In genomic region chr19:36160821-36161596, GRCh38 we compare ENCODE assay signal across 1 cellular context.
TF ChIP-seq lines count a peak whose summit lies in the region.

No MANE protein-coding gene starts in this region.

TF ChIP-seq in WTC11, 78 proteins besides CTCF, POLR2A, EP300 and RAD21 (continued from another document):
- TF ChIP-seq E2F5 (CRISPR knock-in tag; IDR thresholded peaks at IDR 0.05) (no peak), ESRRA (CRISPR knock-in tag; IDR thresholded peaks at IDR 0.05; ENCODE audit: borderline replicate concordance) (no peak), CBFB (CRISPR knock-in tag; IDR thresholded peaks at IDR 0.05; ENCODE audit: low read depth) (no peak), GTF2I (CRISPR knock-in tag; conservative IDR thresholded peaks at IDR 0.05) (no peak), ZNF121 (CRISPR knock-in tag; IDR thresholded peaks at IDR 0.05) (no peak), SMAD3 (CRISPR knock-in tag; IDR thresholded peaks at IDR 0.05; ENCODE audit: borderline replicate concordance) (no peak), E2F1 (CRISPR knock-in tag; IDR thresholded peaks at IDR 0.05) (no peak), ZNF232 (CRISPR knock-in tag; IDR thresholded peaks at IDR 0.05) (no peak), TP53 (CRISPR knock-in tag; IDR thresholded peaks at IDR 0.05) (no peak)
- TF ChIP-seq, protein P1, sequence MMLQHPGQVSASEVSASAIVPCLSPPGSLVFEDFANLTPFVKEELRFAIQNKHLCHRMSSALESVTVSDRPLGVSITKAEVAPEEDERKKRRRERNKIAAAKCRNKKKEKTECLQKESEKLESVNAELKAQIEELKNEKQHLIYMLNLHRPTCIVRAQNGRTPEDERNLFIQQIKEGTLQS (CRISPR knock-in tag; conservative IDR thresholded peaks at IDR 0.05): no peak
- TF ChIP-seq, protein P2, sequence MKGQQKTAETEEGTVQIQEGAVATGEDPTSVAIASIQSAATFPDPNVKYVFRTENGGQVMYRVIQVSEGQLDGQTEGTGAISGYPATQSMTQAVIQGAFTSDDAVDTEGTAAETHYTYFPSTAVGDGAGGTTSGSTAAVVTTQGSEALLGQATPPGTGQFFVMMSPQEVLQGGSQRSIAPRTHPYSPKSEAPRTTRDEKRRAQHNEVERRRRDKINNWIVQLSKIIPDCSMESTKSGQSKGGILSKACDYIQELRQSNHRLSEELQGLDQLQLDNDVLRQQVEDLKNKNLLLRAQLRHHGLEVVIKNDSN (CRISPR knock-in tag; IDR thresholded peaks at IDR 0.05): no peak
- TF ChIP-seq, protein P3, sequence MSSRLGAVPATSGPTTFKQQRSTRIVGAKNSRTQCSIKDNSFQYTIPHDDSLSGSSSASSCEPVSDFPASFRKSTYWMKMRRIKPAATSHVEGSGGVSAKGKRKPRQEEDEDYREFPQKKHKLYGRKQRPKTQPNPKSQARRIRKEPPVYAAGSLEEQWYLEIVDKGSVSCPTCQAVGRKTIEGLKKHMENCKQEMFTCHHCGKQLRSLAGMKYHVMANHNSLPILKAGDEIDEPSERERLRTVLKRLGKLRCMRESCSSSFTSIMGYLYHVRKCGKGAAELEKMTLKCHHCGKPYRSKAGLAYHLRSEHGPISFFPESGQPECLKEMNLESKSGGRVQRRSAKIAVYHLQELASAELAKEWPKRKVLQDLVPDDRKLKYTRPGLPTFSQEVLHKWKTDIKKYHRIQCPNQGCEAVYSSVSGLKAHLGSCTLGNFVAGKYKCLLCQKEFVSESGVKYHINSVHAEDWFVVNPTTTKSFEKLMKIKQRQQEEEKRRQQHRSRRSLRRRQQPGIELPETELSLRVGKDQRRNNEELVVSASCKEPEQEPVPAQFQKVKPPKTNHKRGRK (CRISPR knock-in tag; IDR thresholded peaks at IDR 0.05; ENCODE audit: borderline replicate concordance): no peak
- TF ChIP-seq, protein P4, sequence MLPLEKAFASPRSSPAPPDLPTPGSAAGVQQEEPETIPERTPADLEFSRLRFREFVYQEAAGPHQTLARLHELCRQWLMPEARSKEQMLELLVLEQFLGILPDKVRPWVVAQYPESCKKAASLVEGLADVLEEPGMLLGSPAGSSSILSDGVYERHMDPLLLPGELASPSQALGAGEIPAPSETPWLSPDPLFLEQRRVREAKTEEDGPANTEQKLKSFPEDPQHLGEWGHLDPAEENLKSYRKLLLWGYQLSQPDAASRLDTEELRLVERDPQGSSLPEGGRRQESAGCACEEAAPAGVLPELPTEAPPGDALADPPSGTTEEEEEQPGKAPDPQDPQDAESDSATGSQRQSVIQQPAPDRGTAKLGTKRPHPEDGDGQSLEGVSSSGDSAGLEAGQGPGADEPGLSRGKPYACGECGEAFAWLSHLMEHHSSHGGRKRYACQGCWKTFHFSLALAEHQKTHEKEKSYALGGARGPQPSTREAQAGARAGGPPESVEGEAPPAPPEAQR (CRISPR knock-in tag; IDR thresholded peaks at IDR 0.05): no peak
